ENCODE assay signal across 24 cellular contexts in genomic region chr3:13172644-13173013, GRCh38.
"Had no signal": no experiment of that assay in that cellular context is flagged by ENCODE, and none has a peak within 500 bp of the region (broad histone marks: within the 10 kb centered on the region; RNA-seq: fewer than 3 reads in every experiment).

No MANE protein-coding gene starts in this region.

- DNase-seq: activated CD4-positive, alpha-beta T cell treated with anti-CD3 and anti-CD28 coated beads for 36 hours; activated CD4-positive, alpha-beta T cell treated with anti-CD3 and anti-CD28 coated beads, Interleukin-2, amount 10 ng/mL, durations not matched to agents 7 days and 5 days; activated CD4-positive, alpha-beta T cell treated with anti-CD3 and anti-CD28 coated beads, Interleukin-2, amount 50 U/mL, for 48 hours; activated CD8-positive, alpha-beta T cell treated with anti-CD3 and anti-CD28 coated beads, Interleukin-2, amount 10 ng/mL, durations not matched to agents 7 days and 5 days; activated gamma-delta T cell treated with Interleukin-2 at 50 U/mL for 16 hours; activated naive CD4-positive, alpha-beta T cell treated with anti-CD3 and anti-CD28 coated beads for 36 hours; activated T-cell treated with anti-CD3 and anti-CD28 coated beads for 4 hours; activated T-cell treated with anti-CD3 and anti-CD28 coated beads, Interleukin-2, amount 50 U/mL, for 4 hours; anterior cingulate cortex; MM.1S; MV-4-11; NCI-H1092; NCI-H1436 treated with DMSO at 0.1 percent for 48 hours; NCI-H1694 treated with DMSO at 0.1 percent for 48 hours; NCI-H2029; NCI-H345; NCI-H524 treated with DMSO at 0.1 percent for 48 hours; SHP77 treated with DMSO at 0.1 percent for 48 hours; SK-N-SH had no signal

- H3K36me3 ChIP-seq: SJSA1 had no signal

- H3K27me3 ChIP-seq: SJSA1 had no signal

- H3K4me1 ChIP-seq: SJSA1 had no signal

- H3K9me3 ChIP-seq: SJSA1, SK-N-SH had no signal

- ATAC-seq: activated CD4-positive, alpha-beta T cell treated with anti-CD3 and anti-CD28 coated beads for 36 hours; activated CD4-positive, CD25-positive, alpha-beta regulatory T cell treated with anti-CD3 and anti-CD28 coated beads, Interleukin-2, amount 50 U/mL, for 24 hours; activated CD8-positive, alpha-beta T cell treated with anti-CD3 and anti-CD28 coated beads, Interleukin-2, amount 10 ng/mL, durations not matched to agents 7 days and 5 days; activated naive CD4-positive, alpha-beta T cell treated with anti-CD3 and anti-CD28 coated beads, Interleukin-2, amount 50 U/mL, for 72 hours; activated T-cell treated with anti-CD3 and anti-CD28 coated beads, Interleukin-2, amount 50 U/mL, for 4 hours; Panc1 had no signal

- H3K4me3 ChIP-seq: SJSA1 had no signal

- H3K9ac ChIP-seq: SK-N-SH had no signal

- H3K4me2 ChIP-seq: SK-N-SH had no signal

- FAIRE-seq: TTC549 had no signal

- H3K27ac ChIP-seq: SJSA1 had no signal
